ENCODE assay signal across 8 cellular contexts in the genomic region with DNA sequence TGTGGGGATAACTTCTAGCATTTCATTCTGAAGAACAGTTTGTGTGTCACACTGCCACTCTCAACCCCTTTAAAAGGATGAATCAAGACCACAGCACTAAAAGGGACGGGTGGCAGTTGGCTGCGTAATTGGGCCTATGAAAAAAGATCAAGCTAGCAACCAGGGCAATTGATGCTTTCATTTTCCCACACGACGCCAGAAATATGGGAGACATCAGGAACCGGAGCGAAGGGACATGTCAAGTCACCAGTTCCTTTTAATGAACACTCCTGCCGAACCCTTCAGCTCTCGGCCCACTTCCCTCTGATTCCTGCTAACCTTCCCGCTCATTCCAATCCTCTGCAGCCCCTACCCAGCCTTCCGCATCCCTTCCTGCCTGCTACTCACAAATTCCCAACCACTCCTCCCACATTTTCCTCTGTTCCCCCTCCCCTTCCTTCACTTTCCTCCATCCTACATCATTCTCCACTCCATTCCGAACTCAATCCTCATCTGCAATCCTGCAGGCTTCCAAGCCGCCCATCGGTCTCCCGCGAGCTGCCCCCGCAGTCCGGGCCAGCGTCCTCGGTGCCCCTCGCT. TPM values are rescaled to one million over a fixed set of nuclear protein-coding genes. Genes with fewer than 3 reads are reported as not detected.
DNase-seq lines count a peak whose midpoint lies in the region; TF ChIP-seq lines count a peak whose summit lies in the region.

No MANE protein-coding gene starts in this region.

- no peaks in the 10 kb centered on the region for H3F3A ChIP-seq in MM.1S (ENCODE audit: insufficient read depth, low read length)

- no peak for TF ChIP-seq POLR2A in thyroid gland (IDR thresholded peaks at IDR 0.05)

- H3K9ac ChIP-seq in MM.1S (ENCODE audit: low read length), result peak overlapping the region; percentile 67

- H3K9me3 ChIP-seq in MM.1S (replicated peaks; ENCODE audit: insufficient read depth, low read length), result no peaks in the 10 kb centered on the region
- H3K9me3 ChIP-seq in mononuclear cell (ENCODE audit: low read depth, low read length), result no peaks in the 10 kb centered on the region
- no peaks in the 10 kb centered on the region for H3K9me3 ChIP-seq in thyroid gland

- H3K4me1 ChIP-seq in MM.1S (ENCODE audit: low read length) (peaks cover 5% of the 10 kb centered on the region; the same call in 1 of the 2 replicates), mononuclear cell (ENCODE audit: insufficient read depth, low read length) (peaks cover 29% of the 10 kb centered on the region), thyroid gland (peaks cover 12 to 14% of the 10 kb centered on the region in 2 donors)

- peak overlapping the region; percentile 89 for H3K4me2 ChIP-seq in MM.1S (ENCODE audit: low read depth, low read length)

- H3K9me2 ChIP-seq in MM.1S (replicated peaks; ENCODE audit: insufficient read depth, low read length), result no peaks in the 10 kb centered on the region

- H3K9me3 Mint-ChIP-seq in activated CD4-positive, alpha-beta memory T cell treated with anti-CD3 and anti-CD28 coated beads, Interleukin-2, amount 10 ng/mL, durations not matched to agents 7 days and 5 days, result no peaks in the 10 kb centered on the region

- POLR2A ChIA-PET in activated CD4-positive, alpha-beta memory T cell treated with anti-CD3 and anti-CD28 coated beads, Interleukin-2, amount 10 ng/mL, durations not matched to agents 7 days and 5 days (lab: Charles Lee), result interaction anchor here (1.0 to 4.4 kb wide), 17 partner anchors 8 to 319 kb away, joined by 3 to 31 read pairs (median 7); a partner anchor contains a TSS

- H3K36me3 ChIP-seq in MM.1S (replicated peaks; ENCODE audit: insufficient read depth, low read length) (no peaks in the 10 kb centered on the region), thyroid gland (no peaks in the 10 kb centered on the region)

- H3K27me3 ChIP-seq in MM.1S (replicated peaks; ENCODE audit: insufficient read depth, low read length) (no peaks in the 10 kb centered on the region), mononuclear cell (ENCODE audit: insufficient read depth, low read length) (no peaks in the 10 kb centered on the region), thyroid gland (no peaks in the 10 kb centered on the region)

- DNase-seq in DMS 273 (lab: John Stamatoyannopoulos, UW; ENCODE audit: unreplicated experiment) (peak; percentile 48), DMS 273 treated with DMSO at 0.1 percent for 48 hours (lab: John Stamatoyannopoulos, UW) (no peak), MM.1S (no peak), epithelial cell of prostate (ENCODE audit: low read depth, low spot score) (no peak), thyroid gland (peak in 1 of 2 donors; percentile 10), SKM-1 treated with dmso at 0.1 percent for 144 hours (lab: John Stamatoyannopoulos, UW; ENCODE audit: unreplicated experiment) (no peak)
- peak; percentile 35 for DNase-seq in activated CD4-positive, alpha-beta memory T cell treated with anti-CD3 and anti-CD28 coated beads, Interleukin-2, amount 10 ng/mL, durations not matched to agents 7 days and 5 days

- H3K27ac Mint-ChIP-seq in activated CD4-positive, alpha-beta memory T cell treated with anti-CD3 and anti-CD28 coated beads, Interleukin-2, amount 10 ng/mL, durations not matched to agents 7 days and 5 days, result peak overlapping the region; percentile 71

- no peaks in the 10 kb centered on the region for H3K79me2 ChIP-seq in MM.1S (ENCODE audit: low read length)

- peaks cover 17% of the 10 kb centered on the region for H3K36me3 Mint-ChIP-seq in activated CD4-positive, alpha-beta memory T cell treated with anti-CD3 and anti-CD28 coated beads, Interleukin-2, amount 10 ng/mL, durations not matched to agents 7 days and 5 days (ENCODE audit: low read depth)

- H4K20me1 ChIP-seq in MM.1S (ENCODE audit: insufficient read depth, low read length), result no peaks in the 10 kb centered on the region

- H3K27me3 Mint-ChIP-seq in activated CD4-positive, alpha-beta memory T cell treated with anti-CD3 and anti-CD28 coated beads, Interleukin-2, amount 10 ng/mL, durations not matched to agents 7 days and 5 days, result no peaks in the 10 kb centered on the region

- TF ChIP-seq CTCF in MM.1S (IDR thresholded peaks at IDR 0.05; ENCODE audit: low read length) (no peak), thyroid gland (IDR thresholded peaks at IDR 0.05) (no peak)

- H2AFZ ChIP-seq in MM.1S (ENCODE audit: low read length), result peak overlapping the region; percentile 72

- WGBS in thyroid gland, 2 donors, result 4 to 5% methylated on average over 20 of the region's 20 CpGs

- H3K4me3 Mint-ChIP-seq in activated CD4-positive, alpha-beta memory T cell treated with anti-CD3 and anti-CD28 coated beads, Interleukin-2, amount 10 ng/mL, durations not matched to agents 7 days and 5 days, result peak overlapping the region; percentile 92

- H3K27ac ChIP-seq in MM.1S (ENCODE audit: low read length), result no peak overlapping the region
- H3K27ac ChIP-seq in epithelial cell of prostate, result peak overlapping the region; percentile 57
- H3K27ac ChIP-seq in thyroid gland, result peak overlapping the region; percentile 88 to 93 (median 92)

- H3K4me3 ChIP-seq in MM.1S (ENCODE audit: low read length), result peak overlapping the region; percentile 81
- H3K4me3 ChIP-seq in mononuclear cell (ENCODE audit: low read length), result peak overlapping the region; percentile 69
- H3K4me3 ChIP-seq in thyroid gland (replicated peaks in 1 of 3), result peak overlapping the region; percentile 73 to 95 (median 88)

- intact Hi-C loops in thyroid gland (cut with DNase I), result loop anchor here (10.0 kb wide), 2 partner anchors 92 to 152 kb away; a partner anchor contains a TSS

- peaks cover 41% of the 10 kb centered on the region for H3K4me1 Mint-ChIP-seq in activated CD4-positive, alpha-beta memory T cell treated with anti-CD3 and anti-CD28 coated beads, Interleukin-2, amount 10 ng/mL, durations not matched to agents 7 days and 5 days

- CTCF ChIA-PET in activated CD4-positive, alpha-beta memory T cell treated with anti-CD3 and anti-CD28 coated beads, Interleukin-2, amount 10 ng/mL, durations not matched to agents 7 days and 5 days (lab: Charles Lee), result interaction anchor here (0.5 to 0.9 kb wide), 2 partner anchors 317 to 774 kb away, joined by 4 to 5 read pairs; no protein-coding TSS in a partner anchor

RNA-seq across cellular contexts. Expression of a gene that starts 0.7 kb away (rescaled TPM):
- total RNA-seq in activated CD4-positive, alpha-beta memory T cell treated with anti-CD3 and anti-CD28 coated beads, Interleukin-2, amount 10 ng/mL, durations not matched to agents 7 days and 5 days, result 10 to 100 TPM; 14.7 to 16.3 TPM
- total RNA-seq in mononuclear cell (7.7 TPM), thyroid gland (10 to 100 TPM; 21.3 to 35.8 (median 28.9) TPM)

RNA-seq across cellular contexts. Expression of a gene that starts 34.5 kb away (rescaled TPM):
- total RNA-seq in activated CD4-positive, alpha-beta memory T cell treated with anti-CD3 and anti-CD28 coated beads, Interleukin-2, amount 10 ng/mL, durations not matched to agents 7 days and 5 days, result 10 to 100 TPM; 92.1 to 93.9 TPM
- total RNA-seq in mononuclear cell (63.4 TPM), thyroid gland (100 to 1,000 TPM in 2 of 4 donors, 10 to 100 TPM in 2; 62.9 to 106 (median 86.7) TPM)

RNA-seq across cellular contexts. Expression of a gene that starts 56.5 kb away (rescaled TPM):
- total RNA-seq in activated CD4-positive, alpha-beta memory T cell treated with anti-CD3 and anti-CD28 coated beads, Interleukin-2, amount 10 ng/mL, durations not matched to agents 7 days and 5 days, result 10 to 100 TPM; 35.0 to 36.4 TPM
- 51.2 TPM for total RNA-seq in mononuclear cell
- 100 to 1,000 TPM; 100 to 163 (median 140) TPM for total RNA-seq in thyroid gland

Comparison
In these comparisons a context has a peak if more than half of its experiments do, and no peak if none do; other contexts are left out.
1. DNase-seq: peak in DMS 273 (single experiment) and activated CD4-positive, alpha-beta memory T cell treated with anti-CD3 and anti-CD28 coated beads, Interleukin-2, amount 10 ng/mL, durations not matched to agents 7 days and 5 days (single experiment); none in DMS 273 treated with DMSO at 0.1 percent for 48 hours (single experiment), MM.1S (single experiment), epithelial cell of prostate (single experiment) and SKM-1 treated with dmso at 0.1 percent for 144 hours (single experiment).
2. Peak in every context shown above with its lines, with median percentiles within 50 percentile points of each other: H3K4me3 ChIP-seq.